ENCODE assay signal across 8 cellular contexts in the genomic region with DNA sequence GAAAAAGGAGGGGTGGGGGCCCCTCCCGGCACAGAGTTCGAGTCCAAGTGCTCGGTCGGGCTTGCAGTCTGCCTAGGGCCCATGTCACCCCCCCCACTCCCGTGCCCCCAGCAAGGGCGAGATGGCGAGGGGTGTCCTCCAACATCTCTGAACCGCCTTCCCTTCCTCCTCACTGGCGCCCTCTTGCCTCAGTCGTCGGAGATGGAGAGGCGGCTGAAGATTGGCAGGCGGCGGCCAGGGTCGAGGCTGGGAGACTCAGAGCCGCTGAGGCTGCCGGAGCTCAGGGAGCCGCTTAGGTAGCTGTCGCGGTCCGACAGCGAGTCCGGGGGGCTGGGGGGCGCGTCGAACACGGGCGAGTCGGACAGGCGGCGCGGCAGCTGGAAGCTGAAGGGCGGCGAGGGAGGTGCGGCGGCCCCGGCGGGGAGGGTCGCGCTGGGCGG. TPM values are rescaled to one million over a fixed set of nuclear protein-coding genes. Genes with fewer than 3 reads are reported as not detected.
A peak's percentile ranks its signal among the peaks of the same experiment; 100 is the strongest.
DNase-seq lines count a peak whose midpoint lies in the region; ATAC-seq, FAIRE-seq and TF ChIP-seq lines count a peak whose summit lies in the region.

No MANE protein-coding gene starts in this region.

- H3K36me3 Mint-ChIP-seq in glutamatergic neuron (ENCODE audit: unreplicated experiment), result no peaks in the 10 kb centered on the region

- peak; percentile 45 for TF ChIP-seq POLR2A in GM18526 (IDR thresholded peaks at IDR 0.05; ENCODE audit: extremely low read depth, insufficient read length)

- H3K9me3 ChIP-seq in RWPE2 (ENCODE audit: severe bottlenecking) (no peaks in the 10 kb centered on the region), pancreas (no peaks in the 10 kb centered on the region), tibial artery (no peaks in the 10 kb centered on the region)

- no peaks in the 10 kb centered on the region for H3K27me3 ChIP-seq in RWPE2 (ENCODE audit: insufficient read depth, poor library complexity, severe bottlenecking)
- H3K27me3 ChIP-seq in pancreas, result no peaks in the 10 kb centered on the region
- H3K27me3 ChIP-seq in tibial artery, result no peaks in the 10 kb centered on the region

- H3K4me1 ChIP-seq in RWPE2 (ENCODE audit: insufficient read depth, poor library complexity, severe bottlenecking) (peaks cover 30% of the 10 kb centered on the region), pancreas (peaks cover 21 to 33% (median 26%) of the 10 kb centered on the region in 3 donors), tibial artery (peaks cover 0 to 59% (median 38%) of the 10 kb centered on the region in 4 donors)

- H3K4me1 Mint-ChIP-seq in glutamatergic neuron (ENCODE audit: low read depth, unreplicated experiment), result peaks cover 25% of the 10 kb centered on the region

- H3K27me3 Mint-ChIP-seq in glutamatergic neuron (ENCODE audit: unreplicated experiment), result peaks cover 8% of the 10 kb centered on the region

- no peak overlapping the region for H3K27ac Mint-ChIP-seq in glutamatergic neuron (ENCODE audit: unreplicated experiment)

- peaks cover 5% of the 10 kb centered on the region for H3K9me3 Mint-ChIP-seq in glutamatergic neuron (ENCODE audit: unreplicated experiment)

- peak overlapping the region; percentile 85 for H3K4me3 ChIP-seq in RWPE2 (ENCODE audit: severe bottlenecking)
- peak overlapping the region; percentile 87 to 98 (median 92) for H3K4me3 ChIP-seq in pancreas
- peak overlapping the region; percentile 87 to 89 for H3K4me3 ChIP-seq in tibial artery

- H3K4me3 Mint-ChIP-seq in glutamatergic neuron (ENCODE audit: unreplicated experiment), result peak overlapping the region; percentile 82

- WGBS in pancreas, 2 donors, result 0 to 1% methylated on average over 41 of the region's 41 CpGs

- H3K36me3 ChIP-seq in RWPE2 (ENCODE audit: low read depth) (peaks cover 42% of the 10 kb centered on the region), pancreas (peaks cover 0 to 30% (median 16%) of the 10 kb centered on the region in 3 donors), tibial artery (peaks cover 29 to 38% (median 37%) of the 10 kb centered on the region in 3 donors)

- DNase-seq in RWPE2 (ENCODE audit: low spot score) (no peak), glutamatergic neuron (peak; percentile 88), pancreas (peak; percentile 61 to 87 (median 74)), tibial artery (peak; percentile 67 to 84), G401 (ENCODE audit: low spot score) (no peak)
- peak; percentile 74 for DNase-seq in activated naive CD4-positive, alpha-beta T cell treated with Interleukin-2 at 50 U/mL for 16 hours

- peak overlapping the region; percentile 97 for H3K27ac ChIP-seq in RWPE2 (ENCODE audit: poor library complexity, severe bottlenecking)
- peak overlapping the region; percentile 86 to 98 (median 96) for H3K27ac ChIP-seq in pancreas
- H3K27ac ChIP-seq in tibial artery, result peak overlapping the region; percentile 96 to 99

- intact Hi-C loops in pancreas (cut with DNase I), result loop anchor here in 1 of 3 donors (10.0 kb wide), 1 partner anchor 89 kb away; no protein-coding TSS in a partner anchor
- intact Hi-C loops in tibial artery (cut with DNase I; ENCODE audit: low total_unique reads), result loop anchor here (10.0 kb wide), 1 partner anchor 149 kb away; no protein-coding TSS in a partner anchor

- FAIRE-seq in pancreas (lab: Jason Lieb, UNC), result no peak

- in situ Hi-C loops in G401 (cut with HindIII; ENCODE audit: low sequenced_read_pairs), result loop anchor here (10.0 kb wide), 1 partner anchor 389 kb away; no protein-coding TSS in a partner anchor

- ATAC-seq in RWPE2 (ENCODE audit: low read depth) (no peak), pancreas (no peak), GM21576 (IDR thresholded peaks at IDR 0.05; ENCODE audit: unreplicated experiment) (no peak)

- TF ChIP-seq CTCF in RWPE2 (IDR thresholded peaks at IDR 0.05; ENCODE audit: poor library complexity, severe bottlenecking), result no peak
- TF ChIP-seq CTCF in glutamatergic neuron (IDR thresholded peaks at IDR 0.05; ENCODE audit: partially characterized antibody, unreplicated experiment), result peak; percentile 45
- TF ChIP-seq CTCF in pancreas (IDR thresholded peaks at IDR 0.05), result peak in 1 of 4 donors; percentile 12
- TF ChIP-seq CTCF in tibial artery (IDR thresholded peaks at IDR 0.05), result peak in 1 of 2 experiments; percentile 17

RNA-seq across cellular contexts. Expression of gene ZFP36L2, which starts 2.3 kb away (rescaled TPM):
- total RNA-seq in glutamatergic neuron (ENCODE audit: unreplicated experiment) (0.88 TPM), pancreas (100 to 1,000 TPM in 1 of 6 donors, 10 to 100 TPM in 5; 36.8 to 117 (median 64.8) TPM)
- 10 to 100 TPM; 44.4 to 52.6 TPM for polyA plus RNA-seq in pancreas
- 22.5 and 32.4 TPM in 2 replicates for total RNA-seq in G401 (2014; rRNA removed; shearing (Covaris generic))

Comparison
In these comparisons a context has a peak if more than half of its experiments do, and no peak if none do; other contexts are left out.
1. DNase-seq: peak in activated naive CD4-positive, alpha-beta T cell treated with Interleukin-2 at 50 U/mL for 16 hours (single experiment), glutamatergic neuron (single experiment), pancreas (6 of 6) and tibial artery (2 of 2); none in RWPE2 (single experiment) and G401 (single experiment).
2. RNA of gene ZFP36L2, which starts 2.3 kb away (total RNA-seq): 36.8 to 117 TPM in pancreas and 22.5 to 32.4 TPM in G401; 0.88 TPM in glutamatergic neuron (single experiment); every median in the first group is over 10 times any median in the second.
3. Peak in every context shown above with its lines, with median percentiles within 50 percentile points of each other: H3K27ac ChIP-seq and H3K4me3 ChIP-seq.